Comparison of ENCODE assay signal across 1 cellular context in the genomic region with DNA sequence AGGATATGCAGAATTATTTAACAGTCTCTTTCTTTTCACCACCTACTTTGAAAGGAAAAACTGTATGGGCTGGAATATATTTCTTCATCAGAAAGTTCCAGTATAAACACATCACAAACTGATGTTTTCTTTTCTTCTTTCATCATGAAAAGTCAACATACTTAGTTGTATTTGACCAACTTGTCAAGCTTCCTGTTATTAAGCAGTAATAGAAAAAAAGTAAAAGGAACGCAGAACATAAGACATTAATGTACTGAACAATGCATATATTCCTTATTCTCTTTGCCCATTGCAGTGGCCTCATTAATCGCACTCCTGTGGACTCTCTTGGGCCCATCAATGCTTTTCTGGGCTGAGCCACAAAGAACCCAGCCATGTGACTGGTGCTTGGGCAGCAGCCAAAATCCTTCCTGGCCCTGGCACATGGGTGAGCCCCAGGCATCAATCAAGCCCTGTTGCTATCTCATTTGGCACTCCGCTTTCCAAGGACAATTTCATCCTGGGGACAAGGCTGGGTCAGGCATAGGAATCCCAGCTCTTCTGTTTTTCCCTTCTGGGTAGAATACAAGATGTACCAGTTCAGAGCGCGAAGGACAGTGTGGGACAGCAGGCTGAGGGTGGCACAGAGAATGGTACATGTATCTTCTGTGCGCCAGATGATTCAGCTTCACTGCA.
TF ChIP-seq lines count a peak whose summit lies in the region.

No MANE protein-coding gene starts in this region.

TF ChIP-seq in HepG2, 621 proteins besides CTCF, POLR2A, EP300 and RAD21:
- TF ChIP-seq, protein P1, sequence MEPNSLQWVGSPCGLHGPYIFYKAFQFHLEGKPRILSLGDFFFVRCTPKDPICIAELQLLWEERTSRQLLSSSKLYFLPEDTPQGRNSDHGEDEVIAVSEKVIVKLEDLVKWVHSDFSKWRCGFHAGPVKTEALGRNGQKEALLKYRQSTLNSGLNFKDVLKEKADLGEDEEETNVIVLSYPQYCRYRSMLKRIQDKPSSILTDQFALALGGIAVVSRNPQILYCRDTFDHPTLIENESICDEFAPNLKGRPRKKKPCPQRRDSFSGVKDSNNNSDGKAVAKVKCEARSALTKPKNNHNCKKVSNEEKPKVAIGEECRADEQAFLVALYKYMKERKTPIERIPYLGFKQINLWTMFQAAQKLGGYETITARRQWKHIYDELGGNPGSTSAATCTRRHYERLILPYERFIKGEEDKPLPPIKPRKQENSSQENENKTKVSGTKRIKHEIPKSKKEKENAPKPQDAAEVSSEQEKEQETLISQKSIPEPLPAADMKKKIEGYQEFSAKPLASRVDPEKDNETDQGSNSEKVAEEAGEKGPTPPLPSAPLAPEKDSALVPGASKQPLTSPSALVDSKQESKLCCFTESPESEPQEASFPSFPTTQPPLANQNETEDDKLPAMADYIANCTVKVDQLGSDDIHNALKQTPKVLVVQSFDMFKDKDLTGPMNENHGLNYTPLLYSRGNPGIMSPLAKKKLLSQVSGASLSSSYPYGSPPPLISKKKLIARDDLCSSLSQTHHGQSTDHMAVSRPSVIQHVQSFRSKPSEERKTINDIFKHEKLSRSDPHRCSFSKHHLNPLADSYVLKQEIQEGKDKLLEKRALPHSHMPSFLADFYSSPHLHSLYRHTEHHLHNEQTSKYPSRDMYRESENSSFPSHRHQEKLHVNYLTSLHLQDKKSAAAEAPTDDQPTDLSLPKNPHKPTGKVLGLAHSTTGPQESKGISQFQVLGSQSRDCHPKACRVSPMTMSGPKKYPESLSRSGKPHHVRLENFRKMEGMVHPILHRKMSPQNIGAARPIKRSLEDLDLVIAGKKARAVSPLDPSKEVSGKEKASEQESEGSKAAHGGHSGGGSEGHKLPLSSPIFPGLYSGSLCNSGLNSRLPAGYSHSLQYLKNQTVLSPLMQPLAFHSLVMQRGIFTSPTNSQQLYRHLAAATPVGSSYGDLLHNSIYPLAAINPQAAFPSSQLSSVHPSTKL (CRISPR knock-in tag; IDR thresholded peaks at IDR 0.05): peak; percentile 21; the same call in 1 of the 2 replicates
- TF ChIP-seq FOXJ3 (CRISPR knock-in tag; IDR thresholded peaks at IDR 0.05; ENCODE audit: borderline replicate concordance) (no peak), ZNF432 (CRISPR knock-in tag; IDR thresholded peaks at IDR 0.05; ENCODE audit: borderline replicate concordance) (no peak), MEIS2 (CRISPR knock-in tag; IDR thresholded peaks at IDR 0.05) (no peak), NFE2L2 (IDR thresholded peaks at IDR 0.05; ENCODE audit: low read length) (no peak), THAP11 (CRISPR knock-in tag; IDR thresholded peaks at IDR 0.05) (no peak), FOSL2 (CRISPR knock-in tag; IDR thresholded peaks at IDR 0.05) (no peak), FOXA3 (CRISPR knock-in tag; IDR thresholded peaks at IDR 0.05) (peak; percentile 28; the same call in 1 of the 2 replicates), ZNF761 (CRISPR knock-in tag; conservative IDR thresholded peaks at IDR 0.05) (no peak), ZZZ3 (CRISPR knock-in tag; IDR thresholded peaks at IDR 0.05; ENCODE audit: borderline replicate concordance) (no peak)
- TF ChIP-seq, protein P2, sequence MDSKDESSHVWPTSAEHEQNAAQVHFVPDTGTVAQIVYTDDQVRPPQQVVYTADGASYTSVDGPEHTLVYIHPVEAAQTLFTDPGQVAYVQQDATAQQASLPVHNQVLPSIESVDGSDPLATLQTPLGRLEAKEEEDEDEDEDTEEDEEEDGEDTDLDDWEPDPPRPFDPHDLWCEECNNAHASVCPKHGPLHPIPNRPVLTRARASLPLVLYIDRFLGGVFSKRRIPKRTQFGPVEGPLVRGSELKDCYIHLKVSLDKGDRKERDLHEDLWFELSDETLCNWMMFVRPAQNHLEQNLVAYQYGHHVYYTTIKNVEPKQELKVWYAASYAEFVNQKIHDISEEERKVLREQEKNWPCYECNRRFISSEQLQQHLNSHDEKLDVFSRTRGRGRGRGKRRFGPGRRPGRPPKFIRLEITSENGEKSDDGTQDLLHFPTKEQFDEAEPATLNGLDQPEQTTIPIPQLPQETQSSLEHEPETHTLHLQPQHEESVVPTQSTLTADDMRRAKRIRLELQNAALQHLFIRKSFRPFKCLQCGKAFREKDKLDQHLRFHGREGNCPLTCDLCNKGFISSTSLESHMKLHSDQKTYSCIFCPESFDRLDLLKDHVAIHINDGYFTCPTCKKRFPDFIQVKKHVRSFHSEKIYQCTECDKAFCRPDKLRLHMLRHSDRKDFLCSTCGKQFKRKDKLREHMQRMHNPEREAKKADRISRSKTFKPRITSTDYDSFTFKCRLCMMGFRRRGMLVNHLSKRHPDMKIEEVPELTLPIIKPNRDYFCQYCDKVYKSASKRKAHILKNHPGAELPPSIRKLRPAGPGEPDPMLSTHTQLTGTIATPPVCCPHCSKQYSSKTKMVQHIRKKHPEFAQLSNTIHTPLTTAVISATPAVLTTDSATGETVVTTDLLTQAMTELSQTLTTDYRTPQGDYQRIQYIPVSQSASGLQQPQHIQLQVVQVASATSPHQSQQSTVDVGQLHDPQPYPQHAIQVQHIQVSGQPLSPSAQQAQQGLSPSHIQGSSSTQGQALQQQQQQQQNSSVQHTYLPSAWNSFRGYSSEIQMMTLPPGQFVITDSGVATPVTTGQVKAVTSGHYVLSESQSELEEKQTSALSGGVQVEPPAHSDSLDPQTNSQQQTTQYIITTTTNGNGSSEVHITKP (CRISPR knock-in tag; IDR thresholded peaks at IDR 0.05; ENCODE audit: low read depth): no peak
